ENCODE assay signal across 7 cellular contexts in genomic region chr17:47204722-47205418, GRCh38. TPM values are rescaled to one million over a fixed set of nuclear protein-coding genes. Genes with fewer than 3 reads are reported as not detected.
DNase-seq lines count a peak whose midpoint lies in the region; ATAC-seq and FAIRE-seq lines count a peak whose summit lies in the region.

No MANE protein-coding gene starts in this region.

- H3K4me1 Mint-ChIP-seq in central memory CD8-positive, alpha-beta T cell: peaks cover 57% of the 10 kb centered on the region

- peak overlapping the region; percentile 67 for H3K4me3 Mint-ChIP-seq in central memory CD8-positive, alpha-beta T cell

- H3K23ac ChIP-seq in mesendoderm (ENCODE audit: low read length): no peak overlapping the region

- no peak overlapping the region for H2BK5ac ChIP-seq in mesendoderm (ENCODE audit: low read length)

- no CpG with 5 or more reads among the region's 6 CpGs for WGBS in mesendoderm (ENCODE audit: extremely low coverage, insufficient coverage, low lambda C conversion rate)

- no peak overlapping the region for H3K4me3 ChIP-seq in mesendoderm (ENCODE audit: low read length)

- H2BK15ac ChIP-seq in mesendoderm (replicated peaks; ENCODE audit: low read depth): no peak overlapping the region

- H3K9me3 Mint-ChIP-seq in central memory CD8-positive, alpha-beta T cell: no peaks in the 10 kb centered on the region

- H3K4me1 ChIP-seq in mesendoderm (ENCODE audit: control insufficient read depth, low read depth, low read length): peaks cover 2% of the 10 kb centered on the region

- peak overlapping the region; percentile 95 for H3K27ac Mint-ChIP-seq in central memory CD8-positive, alpha-beta T cell (ENCODE audit: low read depth)

- H4K8ac ChIP-seq in mesendoderm (ENCODE audit: low read depth, low read length): no peak overlapping the region

- ATAC-seq in GM18867 (IDR thresholded peaks at IDR 0.05; ENCODE audit: unreplicated experiment) (peak; percentile 61), HG02840 (IDR thresholded peaks at IDR 0.05; ENCODE audit: low FRiP score, unreplicated experiment) (peak; percentile 43)
- ATAC-seq in central memory CD8-positive, alpha-beta T cell (replicated peaks; ENCODE audit: extremely low read depth, poor library complexity, severe bottlenecking): peak; percentile 69

- H4K5ac ChIP-seq in mesendoderm (ENCODE audit: low read length): no peak overlapping the region

- peaks cover 3% of the 10 kb centered on the region for H3K36me3 Mint-ChIP-seq in central memory CD8-positive, alpha-beta T cell (ENCODE audit: insufficient read depth)

- no peak overlapping the region for H2AK5ac ChIP-seq in mesendoderm (ENCODE audit: low read length)

- no peak overlapping the region for H3K4ac ChIP-seq in mesendoderm (ENCODE audit: low read depth, low read length)

- H3K27me3 ChIP-seq in mesendoderm (ENCODE audit: insufficient read depth, low read length, poor library complexity): no peaks in the 10 kb centered on the region

- H3K79me1 ChIP-seq in mesendoderm (ENCODE audit: low read length): no peaks in the 10 kb centered on the region

- no peak overlapping the region for H3K4me2 ChIP-seq in mesendoderm (ENCODE audit: low read length)

- H3K56ac ChIP-seq in mesendoderm (ENCODE audit: low read length): no peak overlapping the region

- no peak for FAIRE-seq in urothelium cell line (lab: Jason Lieb, UNC)

- H3K27me3 Mint-ChIP-seq in central memory CD8-positive, alpha-beta T cell: no peaks in the 10 kb centered on the region

- no peaks in the 10 kb centered on the region for H3K36me3 ChIP-seq in mesendoderm (ENCODE audit: control insufficient read depth, insufficient read depth, low read length)

- H3K18ac ChIP-seq in mesendoderm (ENCODE audit: low read length): no peak overlapping the region

- no peak overlapping the region for H2BK120ac ChIP-seq in mesendoderm (ENCODE audit: low read depth, low read length)

- H3K79me2 ChIP-seq in mesendoderm (ENCODE audit: control insufficient read depth, insufficient read depth, low read length): no peaks in the 10 kb centered on the region

- H3K27ac ChIP-seq in mesendoderm (ENCODE audit: low read depth, low read length): no peak overlapping the region

- H3K9ac ChIP-seq in mesendoderm (ENCODE audit: low read length): no peak overlapping the region

- peak; percentile 61 for DNase-seq in RPMI7951 (ENCODE audit: low read depth)
- peak in 1 of 2 donors; percentile 24 for DNase-seq in central memory CD8-positive, alpha-beta T cell (ENCODE audit: low spot score in 2 of 2)
- DNase-seq in mesendoderm: peak; percentile 10
- DNase-seq in urothelium cell line (ENCODE audit: low spot score): peak; percentile 40
- no peak for DNase-seq in DMS153 treated with DMSO at 0.1 percent for 48 hours (lab: John Stamatoyannopoulos, UW; ENCODE audit: unreplicated experiment)

RNA-seq across cellular contexts. Expression of gene MYL4, which starts 4.3 kb away (rescaled TPM):
- not detected in 2 replicates for total RNA-seq in RPMI7951 (2014; rRNA removed; shearing (Covaris generic))
- polyA plus RNA-seq in mesendoderm (2013, experiment 1 of 2): 1.1 TPM
- polyA plus RNA-seq in mesendoderm (2013, experiment 2 of 2): 1.1 TPM

RNA-seq across cellular contexts. Expression of gene CDC27, which starts 15.8 kb away (rescaled TPM):
- 78.6 and 109 TPM in 2 replicates for total RNA-seq in RPMI7951 (2014; rRNA removed; shearing (Covaris generic))
- 48.6 TPM for polyA plus RNA-seq in mesendoderm (2013, experiment 1 of 2)
- polyA plus RNA-seq in mesendoderm (2013, experiment 2 of 2): 47.5 TPM

RNA-seq across cellular contexts. Expression of gene ITGB3, which starts 48.8 kb away (rescaled TPM):
- total RNA-seq in RPMI7951 (2014; rRNA removed; shearing (Covaris generic)): 19.7 and 26.7 TPM in 2 replicates
- polyA plus RNA-seq in mesendoderm (2013, experiment 1 of 2): not detected
- polyA plus RNA-seq in mesendoderm (2013, experiment 2 of 2): 0.06 TPM
